2 cellular contexts compared by ENCODE assay signal in genomic region chr7:142799483-142799882, GRCh38.
TF ChIP-seq lines count a peak whose summit lies in the region.

No MANE protein-coding gene starts in this region.

TF ChIP-seq in endothelial cell of umbilical vein, 7 proteins besides CTCF, POLR2A, EP300 and RAD21:
- no peak for TF ChIP-seq GATA2 (IDR thresholded peaks at IDR 0.05; ENCODE audit: insufficient read depth, insufficient read length, low read depth, low read length)
- no peak for TF ChIP-seq EZH2 (IDR thresholded peaks at IDR 0.05; ENCODE audit: borderline replicate concordance, low read depth, low read length, severe bottlenecking)
- TF ChIP-seq FOS (IDR thresholded peaks at IDR 0.05; ENCODE audit: borderline replicate concordance, insufficient read depth, low read length) = no peak
- TF ChIP-seq POLR2AphosphoS5 (IDR thresholded peaks at IDR 0.05; ENCODE audit: insufficient read depth, low read depth, low read length) = no peak
- TF ChIP-seq MYC (IDR thresholded peaks at IDR 0.05; ENCODE audit: low read depth, low read length) = no peak
- no peak for TF ChIP-seq MAX (IDR thresholded peaks at IDR 0.05; ENCODE audit: insufficient read depth, insufficient read length)
- TF ChIP-seq JUN (IDR thresholded peaks at IDR 0.05; ENCODE audit: borderline replicate concordance, insufficient read depth, insufficient read length, low read depth) = no peak

TF ChIP-seq in SK-N-SH treated with all-trans-retinoic acid at 6 μM for 48 hours, 23 proteins besides CTCF, POLR2A, EP300 and RAD21:
- TF ChIP-seq TSHZ2 (CRISPR knock-in tag; IDR thresholded peaks at IDR 0.05) = no peak
- no peak for TF ChIP-seq BACH2 (CRISPR knock-in tag; IDR thresholded peaks at IDR 0.05; ENCODE audit: borderline replicate concordance)
- no peak for TF ChIP-seq CSRNP3 (CRISPR knock-in tag; IDR thresholded peaks at IDR 0.05)
- TF ChIP-seq ARNTL (CRISPR knock-in tag; IDR thresholded peaks at IDR 0.05; ENCODE audit: borderline replicate concordance, low read depth) = no peak
- no peak for TF ChIP-seq TCF4 (CRISPR knock-in tag; IDR thresholded peaks at IDR 0.05; ENCODE audit: borderline replicate concordance)
- no peak for TF ChIP-seq SNAI2 (CRISPR knock-in tag; IDR thresholded peaks at IDR 0.05)
